ENCODE assay signal across 15 cellular contexts in genomic region chr2:120331903-120332302, GRCh38. TPM values are rescaled to one million over a fixed set of nuclear protein-coding genes. Genes with fewer than 3 reads are reported as not detected.
DNase-seq lines count a peak whose midpoint lies in the region; ATAC-seq and TF ChIP-seq lines count a peak whose summit lies in the region.
"Had no signal": no experiment of that assay in that cellular context is flagged by ENCODE, and none has a peak within 500 bp of the region (broad histone marks: within the 10 kb centered on the region; RNA-seq: fewer than 3 reads in every experiment).

No MANE protein-coding gene starts in this region.

- no peak overlapping the region for H2AK9ac ChIP-seq in IMR-90 (replicated peaks; ENCODE audit: low read depth, low read length, poor library complexity)

- H3K9ac ChIP-seq in BLaER1 treated with 17β-estradiol and CSF1 and Interleukin-3, amounts not matched to agents 10 nM and 100 nM, result no peak overlapping the region
- no peak overlapping the region for H3K9ac ChIP-seq in IMR-90 (ENCODE audit: low read depth, low read length)

- H4K5ac ChIP-seq in IMR-90 (ENCODE audit: low read depth, low read length), result no peak overlapping the region

- H3K36me3 ChIP-seq in BLaER1 treated with 17β-estradiol and CSF1 and Interleukin-3, amounts not matched to agents 10 nM and 100 nM, result no peaks in the 10 kb centered on the region
- H3K36me3 ChIP-seq in IMR-90 (ENCODE audit: control insufficient read depth, insufficient read depth, low read length), result no peaks in the 10 kb centered on the region
- H3K36me3 ChIP-seq: HAP-1 had no signal

- H3K4me1 ChIP-seq in BLaER1 treated with 17β-estradiol and CSF1 and Interleukin-3, amounts not matched to agents 10 nM and 100 nM, result peaks cover 9 to 59% (median 42%) of the 10 kb centered on the region in 10 experiments; a peak in 18 of 20 replicates
- peaks cover 1% of the 10 kb centered on the region; the same call in 1 of the 2 replicates for H3K4me1 ChIP-seq in IMR-90 (ENCODE audit: control insufficient read depth, insufficient read depth, low read length)
- H3K4me1 ChIP-seq: A549, HAP-1 had no signal

- H3K23ac ChIP-seq in IMR-90 (ENCODE audit: low read depth, low read length), result no peak overlapping the region

- H2BK5ac ChIP-seq in IMR-90 (ENCODE audit: low read depth, low read length, poor library complexity, severe bottlenecking), result no peak overlapping the region

- H2BK20ac ChIP-seq in IMR-90 (ENCODE audit: low read depth, low read length), result no peak overlapping the region

- peaks cover 0 to 23% (median 3%) of the 10 kb centered on the region in 11 experiments; a peak in 12 of 22 replicates for H3K27me3 ChIP-seq in BLaER1 treated with 17β-estradiol and CSF1 and Interleukin-3, amounts not matched to agents 10 nM and 100 nM
- H3K27me3 ChIP-seq in IMR-90 (ENCODE audit: control insufficient read depth, insufficient read depth, low read length), result peaks cover 76% of the 10 kb centered on the region

- TF ChIP-seq POLR2A in IMR-90 (IDR thresholded peaks at IDR 0.05; ENCODE audit: low read depth, low read length), result no peak

- WGBS in IMR-90 (ENCODE audit: extremely low coverage in 2 of 2, insufficient read length in 1 of 2), 2 experiments, result no CpG with 5 or more reads among the region's 4 CpGs

- peak overlapping the region in 10 of 11 experiments; percentile 33 to 84 (median 56); a peak in 18 of 22 replicates for H3K4me2 ChIP-seq in BLaER1 treated with 17β-estradiol and CSF1 and Interleukin-3, amounts not matched to agents 10 nM and 100 nM
- H3K4me2 ChIP-seq in IMR-90 (ENCODE audit: low read depth, low read length), result no peak overlapping the region
- H3K4me2 ChIP-seq: A549 had no signal

- H4K20me1 ChIP-seq in BLaER1 treated with 17β-estradiol and CSF1 and Interleukin-3, amounts not matched to agents 10 nM and 100 nM, result no peaks in the 10 kb centered on the region
- H4K20me1 ChIP-seq in IMR-90 (ENCODE audit: insufficient read depth, low read length), result no peaks in the 10 kb centered on the region

- H3K9me3 Mint-ChIP-seq in WTC11, result peaks cover 10% of the 10 kb centered on the region
- H3K9me3 Mint-ChIP-seq: CD4-positive, alpha-beta T cell had no signal

- H4K8ac ChIP-seq in IMR-90 (ENCODE audit: low read depth in 2 of 2, low read length in 2 of 2), result no peak overlapping the region

- H4K91ac ChIP-seq in IMR-90 (ENCODE audit: insufficient read depth, low read depth, low read length), result no peak overlapping the region

- H3K14ac ChIP-seq in IMR-90 (replicated peaks; ENCODE audit: low read depth, low read length), result no peak overlapping the region

- BruUV-seq in IMR-90 (replicated peaks; lab: Mats Ljungman, UMichigan), result no TSS peak

- H2AK5ac ChIP-seq in IMR-90 (ENCODE audit: low read depth, low read length), result no peak overlapping the region

- peaks cover 6% of the 10 kb centered on the region for H3K4me1 Mint-ChIP-seq in WTC11

- intact Hi-C loops in IMR-90 (cut with micrococcal nuclease), result no loop called here

- no peak overlapping the region for H3K18ac ChIP-seq in IMR-90 (ENCODE audit: low read depth, low read length)

- dilution Hi-C loops in IMR-90 (cut with HindIII; ENCODE audit: low sequenced_read_pairs, unreplicated experiment), result no loop called here

- H3K4me3 ChIP-seq in BLaER1 treated with 17β-estradiol and CSF1 and Interleukin-3, amounts not matched to agents 10 nM and 100 nM, result no peak overlapping the region
- no peak overlapping the region for H3K4me3 ChIP-seq in IMR-90 (ENCODE audit: insufficient read depth, low read depth, low read length)
- H3K4me3 ChIP-seq: A549, GM12878, HAP-1 had no signal

- H3K9me1 ChIP-seq in IMR-90 (ENCODE audit: insufficient read depth, low read length), result no peaks in the 10 kb centered on the region

- H3K9me3 ChIP-seq in BLaER1 treated with 17β-estradiol and CSF1 and Interleukin-3, amounts not matched to agents 10 nM and 100 nM (replicated peaks in 1 of 11), result peaks cover 0 to 10% (median 6%) of the 10 kb centered on the region in 11 experiments; a peak in 10 of 22 replicates
- H3K9me3 ChIP-seq in IMR-90 (ENCODE audit: control insufficient read depth, insufficient read depth, low read length), result peaks cover 2% of the 10 kb centered on the region; the same call in 1 of the 2 replicates
- H3K9me3 ChIP-seq: A549, HAP-1 had no signal

- H3K27ac Mint-ChIP-seq in WTC11, result no peak overlapping the region
- H3K27ac Mint-ChIP-seq: CD4-positive, alpha-beta T cell had no signal

- H3K36me3 Mint-ChIP-seq in WTC11, result no peaks in the 10 kb centered on the region

- no peak overlapping the region for H3K4me3 Mint-ChIP-seq in WTC11
- H3K4me3 Mint-ChIP-seq: CD4-positive, alpha-beta T cell had no signal

- peak; percentile 59 for DNase-seq in IMR-90
- DNase-seq in WTC11 (ENCODE audit: low spot score), result no peak
- DNase-seq in left lobe of liver (ENCODE audit: low spot score), result no peak
- no peak for DNase-seq in AG08395 (ENCODE audit: low spot score)
- no peak for DNase-seq in NCI-H446 treated with DMSO at 0.1 percent for 48 hours (lab: John Stamatoyannopoulos, UW)
- DNase-seq in activated naive CD4-positive, alpha-beta T cell treated with Interleukin-2 at 50 U/mL for 16 hours, result no peak
- DNase-seq: CD4-positive, alpha-beta T cell; DMS79; GOT3 had no signal

- no peak overlapping the region for H3K27ac ChIP-seq in BLaER1 treated with 17β-estradiol and CSF1 and Interleukin-3, amounts not matched to agents 10 nM and 100 nM
- H3K27ac ChIP-seq in IMR-90 (ENCODE audit: insufficient read depth, low read length), result no peak overlapping the region
- H3K27ac ChIP-seq: A549 had no signal

- ATAC-seq in IMR-90 (ENCODE audit: low read depth) (peak; percentile 69), WTC11 (no peak), left lobe of liver (peak; percentile 19)

- no peak overlapping the region for H2BK120ac ChIP-seq in IMR-90 (ENCODE audit: low read depth, low read length)

- POLR2A ChIA-PET in IMR-90 (lab: Charles Lee; ENCODE audit: unreplicated experiment), result interaction anchor here (0.7 kb wide), 1 partner anchor 352 kb away, joined by 3 read pairs; no protein-coding TSS in a partner anchor
- POLR2A ChIA-PET in WTC11 (lab: Charles Lee), result no interaction called here

- H3K4ac ChIP-seq in IMR-90 (ENCODE audit: low read depth, low read length), result no peak overlapping the region

- H3K27me3 Mint-ChIP-seq in WTC11 (ENCODE audit: low read depth), result peaks cover 21% of the 10 kb centered on the region

- no peak overlapping the region for H2AFZ ChIP-seq in IMR-90 (replicated peaks; ENCODE audit: low read length, poor library complexity)

- no peak overlapping the region for H3K56ac ChIP-seq in IMR-90 (ENCODE audit: extremely low read depth, insufficient read depth, low read length)

- TF ChIP-seq RAD21 in IMR-90 (IDR thresholded peaks at IDR 0.05; ENCODE audit: low read length), result no peak

- no peak for TF ChIP-seq CTCF in IMR-90 (conservative IDR thresholded peaks at IDR 0.05; ENCODE audit: low read depth, low read length)
- no peak for TF ChIP-seq CTCF in WTC11 (IDR thresholded peaks at IDR 0.05)

- H3K79me1 ChIP-seq in IMR-90 (ENCODE audit: low read depth in 1 of 2, low read length in 2 of 2), result no peaks in the 10 kb centered on the region

- H2BK15ac ChIP-seq in IMR-90 (ENCODE audit: low read depth, low read length), result no peak overlapping the region

- in situ Hi-C loops in IMR-90 (cut with MboI; ENCODE audit: low sequenced_read_pairs), result loop anchor here (25.0 kb wide), 1 partner anchor 480 kb away; no protein-coding TSS in a partner anchor

- CTCF ChIA-PET in IMR-90 (lab: Yijun Ruan, JAX), result interaction anchor here (1.0 kb wide), 1 partner anchor 11 kb away, joined by 5 read pairs; no protein-coding TSS in a partner anchor
- CTCF ChIA-PET in WTC11 (lab: Charles Lee), result interaction anchor here (0.9 to 1.4 kb wide), 3 partner anchors 11 to 19 kb away, joined by 3 to 8 read pairs (median 4); no protein-coding TSS in a partner anchor

TF ChIP-seq in IMR-90, 13 proteins besides CTCF, POLR2A, EP300 and RAD21 (continues in another document):
- no peak for TF ChIP-seq ELK1 (IDR thresholded peaks at IDR 0.05; ENCODE audit: borderline replicate concordance, low read depth, low read length)

TF ChIP-seq in WTC11, 78 proteins besides CTCF, POLR2A, EP300 and RAD21:
- TF ChIP-seq ZNF423 (CRISPR knock-in tag; IDR thresholded peaks at IDR 0.05) (no peak), MXD4 (CRISPR knock-in tag; IDR thresholded peaks at IDR 0.05; ENCODE audit: borderline replicate concordance) (no peak), CDX4 (CRISPR knock-in tag; IDR thresholded peaks at IDR 0.05; ENCODE audit: borderline replicate concordance) (no peak), GABPB1 (CRISPR knock-in tag; IDR thresholded peaks at IDR 0.05) (peak; percentile 67)

RNA-seq across cellular contexts. Expression of gene INHBB, which starts 14.0 kb away (rescaled TPM):
- total RNA-seq in IMR-90 (2012; rRNA removed) (0.18 and 0.28 TPM in 2 replicates), WTC11 (2021) (0.14 to 0.26 TPM (median 0.21 TPM) in 3 replicates), left lobe of liver (6.3 TPM)
- polyA plus RNA-seq in IMR-90 (2012; rRNA removed), result 0.92 and 1.0 TPM in 2 replicates
- polyA plus RNA-seq in IMR-90 (2012; cell fraction: cytosol; rRNA removed), result 0.61 and 2.2 TPM in 2 replicates
- 1.1 and 1.2 TPM in 2 replicates for polyA plus RNA-seq in IMR-90 (2012; cell fraction: nucleus; rRNA removed; ENCODE audit: low replicate concordance)
- total RNA-seq: CD4-positive, alpha-beta T cell; G401; HT-29 had no signal
- polyA plus RNA-seq: GM12878 had no signal
